ENCODE assay signal across 13 cellular contexts in genomic region chr14:25836647-25837046, GRCh38.
DNase-seq lines count a peak whose midpoint lies in the region; ATAC-seq and TF ChIP-seq lines count a peak whose summit lies in the region.
"Had no signal": no experiment of that assay in that cellular context is flagged by ENCODE, and none has a peak within 500 bp of the region (broad histone marks: within the 10 kb centered on the region; RNA-seq: fewer than 3 reads in every experiment).

No MANE protein-coding gene starts in this region.

- H3K27ac Mint-ChIP-seq in GM23338, result no peak overlapping the region
- no peak overlapping the region for H3K27ac Mint-ChIP-seq in nephron progenitor cell
- H3K27ac Mint-ChIP-seq: CD8-positive, alpha-beta T cell had no signal

- H2AFZ ChIP-seq in GM23338, result peak overlapping the region; percentile 52; the same call in 1 of the 2 replicates

- H3K27me3 ChIP-seq in GM23338 (ENCODE audit: insufficient read depth), result no peaks in the 10 kb centered on the region

- no peak overlapping the region for H3K4me3 ChIP-seq in GM23338

- H3K4me1 ChIP-seq in GM23338 (ENCODE audit: insufficient read depth), result no peaks in the 10 kb centered on the region

- no peaks in the 10 kb centered on the region for H3F3A ChIP-seq in GM23338 (replicated peaks; ENCODE audit: low read depth)

- no peaks in the 10 kb centered on the region for H4K20me1 ChIP-seq in GM23338 (replicated peaks; ENCODE audit: insufficient read depth)

- no peaks in the 10 kb centered on the region for H3K27me3 Mint-ChIP-seq in GM23338 (ENCODE audit: insufficient read depth, low read depth, poor library complexity)
- peaks cover 3% of the 10 kb centered on the region for H3K27me3 Mint-ChIP-seq in nephron progenitor cell (ENCODE audit: low read depth, poor library complexity)

- H3K4me3 Mint-ChIP-seq in GM23338 (no peak overlapping the region), nephron progenitor cell (peak overlapping the region; percentile 7)
- H3K4me3 Mint-ChIP-seq: CD8-positive, alpha-beta T cell had no signal

- no peak overlapping the region for H3K4me2 ChIP-seq in GM23338

- no peak for ATAC-seq in GM23338
- ATAC-seq: CD8-positive, alpha-beta T cell had no signal

- peaks cover 3% of the 10 kb centered on the region; the same call in 1 of the 3 replicates for H3K9me3 Mint-ChIP-seq in GM23338
- peaks cover 4% of the 10 kb centered on the region for H3K9me3 Mint-ChIP-seq in nephron progenitor cell

- H3K36me3 ChIP-seq in GM23338 (ENCODE audit: insufficient read depth), result no peaks in the 10 kb centered on the region

- peaks cover 10% of the 10 kb centered on the region; the same call in 2 of the 3 replicates for H3K4me1 Mint-ChIP-seq in GM23338
- peaks cover 35% of the 10 kb centered on the region for H3K4me1 Mint-ChIP-seq in nephron progenitor cell

- H3K79me2 ChIP-seq in GM23338 (replicated peaks; ENCODE audit: insufficient read depth), result no peaks in the 10 kb centered on the region

- no peak for TF ChIP-seq CTCF in GM23338 (conservative IDR thresholded peaks at IDR 0.05; ENCODE audit: low read depth in 2 of 2)
- TF ChIP-seq CTCF in nephron progenitor cell (IDR thresholded peaks at IDR 0.05), result no peak

- no peak for DNase-seq in GM23338 (ENCODE audit: low spot score)
- DNase-seq in NCI-H146 (lab: John Stamatoyannopoulos, UW), result peak; percentile 82
- DNase-seq in NCI-H69 (lab: John Stamatoyannopoulos, UW), result peak; percentile 37
- no peak for DNase-seq in nephron progenitor cell
- no peak for DNase-seq in nucleus accumbens (lab: John Stamatoyannopoulos, UW)
- DNase-seq in activated effector memory CD4-positive, alpha-beta T cell treated with Interleukin-2 at 50 U/mL for 16 hours, result no peak
- DNase-seq in COLO668 (lab: John Stamatoyannopoulos, UW; ENCODE audit: unreplicated experiment), result no peak
- DNase-seq: CD8-positive, alpha-beta T cell; H7; IMR-90; NCI-H2029; NCI-H446; T-helper 9 cell had no signal

- H3K36me3 Mint-ChIP-seq in GM23338 (ENCODE audit: low read depth) (no peaks in the 10 kb centered on the region), nephron progenitor cell (ENCODE audit: low read depth) (no peaks in the 10 kb centered on the region)
- H3K36me3 Mint-ChIP-seq: CD8-positive, alpha-beta T cell had no signal

- no peak overlapping the region for H3K27ac ChIP-seq in GM23338 (ENCODE audit: low read depth)

- no peaks in the 10 kb centered on the region for H3K9me2 ChIP-seq in GM23338 (ENCODE audit: insufficient read depth)

TF ChIP-seq in GM23338, 12 proteins besides CTCF, POLR2A, EP300 and RAD21 (continues in another document):
- TF ChIP-seq ZNF114 (CRISPR knock-in tag; IDR thresholded peaks at IDR 0.05), result no peak
- no peak for TF ChIP-seq ETS1 (IDR thresholded peaks at IDR 0.05)
- TF ChIP-seq EZH2 (IDR thresholded peaks at IDR 0.05; ENCODE audit: low read depth, unreplicated experiment), result no peak
- TF ChIP-seq ZNF331 (CRISPR knock-in tag; IDR thresholded peaks at IDR 0.05; ENCODE audit: low read depth), result no peak
- TF ChIP-seq ZNF462 (CRISPR knock-in tag; IDR thresholded peaks at IDR 0.05), result no peak
- TF ChIP-seq POLR2AphosphoS5 (IDR thresholded peaks at IDR 0.05; ENCODE audit: low read depth), result no peak
- TF ChIP-seq CREB1 (CRISPR knock-in tag; IDR thresholded peaks at IDR 0.05; ENCODE audit: low read depth), result no peak
- no peak for TF ChIP-seq EZH2phosphoT487 (IDR thresholded peaks at IDR 0.05; ENCODE audit: unreplicated experiment)
- TF ChIP-seq NANOG (IDR thresholded peaks at IDR 0.05; ENCODE audit: borderline replicate concordance), result no peak
- no peak for TF ChIP-seq REST (IDR thresholded peaks at IDR 0.05; ENCODE audit: unreplicated experiment)
- no peak for TF ChIP-seq JUNB (IDR thresholded peaks at IDR 0.05; ENCODE audit: unreplicated experiment)

Comparison
In these comparisons a context has a peak if more than half of its experiments do, and no peak if none do; other contexts are left out.
1. DNase-seq: peak in NCI-H146 (single experiment) and NCI-H69 (single experiment); none in GM23338 (single experiment), nephron progenitor cell (single experiment), nucleus accumbens (0 of 56), activated effector memory CD4-positive, alpha-beta T cell treated with Interleukin-2 at 50 U/mL for 16 hours (single experiment) and COLO668 (single experiment).